In the genomic region with DNA sequence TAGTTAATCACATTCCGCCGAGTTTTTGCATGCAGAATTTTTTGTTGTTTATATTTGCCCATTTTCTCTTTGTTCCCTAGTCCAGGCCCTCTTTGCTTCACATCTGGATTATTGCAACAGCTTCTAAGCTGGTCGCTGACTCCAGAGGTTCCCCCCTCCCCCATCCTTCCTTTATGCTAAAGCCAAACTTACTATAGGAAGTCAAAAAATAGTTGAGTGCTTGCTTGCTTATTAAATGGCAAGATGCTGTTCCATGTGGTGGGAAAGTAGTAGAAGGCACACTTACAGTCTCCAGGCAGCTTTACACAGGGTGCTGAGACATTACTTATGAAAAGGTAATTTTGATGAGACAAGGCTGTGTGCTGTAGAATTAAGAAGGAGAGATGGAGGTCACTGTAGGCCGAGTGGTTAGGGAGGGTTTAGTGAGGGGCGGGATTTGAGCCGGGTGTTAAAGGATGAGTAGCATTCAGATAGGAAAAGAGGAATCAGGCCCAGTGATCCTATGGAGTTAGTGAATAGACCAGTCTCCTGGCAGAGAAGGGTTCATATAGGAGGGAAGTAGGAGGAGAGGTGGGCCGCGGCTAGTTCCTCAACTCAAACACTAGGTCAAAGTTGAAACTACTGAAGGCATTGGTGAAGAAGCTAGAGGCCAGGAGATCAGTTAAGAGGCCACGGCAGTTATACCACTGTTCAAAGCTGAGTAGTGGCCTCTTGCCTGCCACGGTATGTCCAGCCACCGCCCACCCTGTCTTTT, we compare ENCODE assay signal across 8 cellular contexts. TPM values are rescaled to one million over a fixed set of nuclear protein-coding genes. Genes with fewer than 3 reads are reported as not detected.
DNase-seq lines count a peak whose midpoint lies in the region; ATAC-seq, FAIRE-seq and TF ChIP-seq lines count a peak whose summit lies in the region.

No MANE protein-coding gene starts in this region.

- TF ChIP-seq CTCF in epithelial cell of proximal tubule (conservative IDR thresholded peaks at IDR 0.05; ENCODE audit: low read depth, low read length) (no peak), pancreas (IDR thresholded peaks at IDR 0.05) (no peak)

- intact Hi-C loops in pancreas (cut with DNase I) = no loop called here

- FAIRE-seq in GM19239 (lab: Jason Lieb, UNC) (peak; percentile 47), pancreas (lab: Jason Lieb, UNC) (no peak)

- ATAC-seq in pancreas (no peak), GM21737 (IDR thresholded peaks at IDR 0.05; ENCODE audit: unreplicated experiment) (no peak)

- H3K4me3 ChIP-seq in SJCRH30 (peak overlapping the region; percentile 84), epithelial cell of proximal tubule (ENCODE audit: low read depth, low read length) (peak overlapping the region; percentile 84), pancreas (peak overlapping the region; percentile 57 to 93 (median 79))

- H3K36me3 ChIP-seq in SJCRH30 = peaks cover 12% of the 10 kb centered on the region
- H3K36me3 ChIP-seq in pancreas = peaks cover 0 to 3% (median 0%) of the 10 kb centered on the region in 3 donors

- no peaks in the 10 kb centered on the region for H3K9me3 ChIP-seq in SJCRH30 (replicated peaks)
- H3K9me3 ChIP-seq in pancreas = no peaks in the 10 kb centered on the region

- H3K27ac ChIP-seq in SJCRH30 (no peak overlapping the region), pancreas (peak overlapping the region in 2 of 4 donors; percentile 74 to 95)

- no peak for DNase-seq in GM19239 (ENCODE audit: insufficient read length, low spot score)
- no peak for DNase-seq in SJCRH30
- DNase-seq in epithelial cell of proximal tubule (ENCODE audit: low read depth) = no peak
- no peak for DNase-seq in pancreas
- no peak for DNase-seq in islet precursor cell
- no peak for DNase-seq in AG08396 (ENCODE audit: low spot score)
- no peak for DNase-seq in NCI-H345 (lab: John Stamatoyannopoulos, UW)

- H3K4me1 ChIP-seq in SJCRH30 (peaks cover 19% of the 10 kb centered on the region), pancreas (peaks cover 8 to 34% (median 19%) of the 10 kb centered on the region in 3 donors)

- 42 to 62% methylated on average over 11 of the region's 11 CpGs for WGBS in pancreas, 2 donors

- peaks cover 7% of the 10 kb centered on the region; the same call in 1 of the 2 replicates for H3K27me3 ChIP-seq in SJCRH30
- H3K27me3 ChIP-seq in pancreas = no peaks in the 10 kb centered on the region

RNA-seq across cellular contexts. Expression of gene ZBTB34, which starts 1.4 kb away (rescaled TPM):
- total RNA-seq in SJCRH30 (2014; rRNA removed; shearing (Covaris generic)) = 21.6 and 23.5 TPM in 2 replicates
- 3.6 and 6.5 TPM in 2 replicates for total RNA-seq in epithelial cell of proximal tubule
- 1 to 10 TPM; 2.4 to 6.3 (median 2.7) TPM for total RNA-seq in pancreas
- 1 to 10 TPM; 1.3 to 1.8 TPM for polyA plus RNA-seq in pancreas

RNA-seq across cellular contexts. Expression of gene RALGPS1, which starts 52.7 kb away (rescaled TPM):
- total RNA-seq in SJCRH30 (2014; rRNA removed; shearing (Covaris generic)) = 1.8 and 2.3 TPM in 2 replicates
- 2.6 and 4.0 TPM in 2 replicates for total RNA-seq in epithelial cell of proximal tubule
- 10 to 100 TPM in 1 of 6 donors, 1 to 10 TPM in 5; 5.8 to 12.7 (median 9.3) TPM for total RNA-seq in pancreas
- polyA plus RNA-seq in pancreas = 10 to 100 TPM in 1 of 2 donors, 1 to 10 TPM in 1; 7.0 to 12.1 TPM

RNA-seq across cellular contexts. Expression of gene ZBTB43, which starts 57.0 kb away (rescaled TPM):
- total RNA-seq in SJCRH30 (2014; rRNA removed; shearing (Covaris generic)) = 16.2 and 18.0 TPM in 2 replicates
- total RNA-seq in epithelial cell of proximal tubule (4.3 TPM in 2 replicates), pancreas (1 to 10 TPM; 4.6 to 8.5 (median 5.8) TPM)
- 1 to 10 TPM; 2.2 to 3.1 TPM for polyA plus RNA-seq in pancreas
